8 cellular contexts compared by ENCODE assay signal in the genomic region with DNA sequence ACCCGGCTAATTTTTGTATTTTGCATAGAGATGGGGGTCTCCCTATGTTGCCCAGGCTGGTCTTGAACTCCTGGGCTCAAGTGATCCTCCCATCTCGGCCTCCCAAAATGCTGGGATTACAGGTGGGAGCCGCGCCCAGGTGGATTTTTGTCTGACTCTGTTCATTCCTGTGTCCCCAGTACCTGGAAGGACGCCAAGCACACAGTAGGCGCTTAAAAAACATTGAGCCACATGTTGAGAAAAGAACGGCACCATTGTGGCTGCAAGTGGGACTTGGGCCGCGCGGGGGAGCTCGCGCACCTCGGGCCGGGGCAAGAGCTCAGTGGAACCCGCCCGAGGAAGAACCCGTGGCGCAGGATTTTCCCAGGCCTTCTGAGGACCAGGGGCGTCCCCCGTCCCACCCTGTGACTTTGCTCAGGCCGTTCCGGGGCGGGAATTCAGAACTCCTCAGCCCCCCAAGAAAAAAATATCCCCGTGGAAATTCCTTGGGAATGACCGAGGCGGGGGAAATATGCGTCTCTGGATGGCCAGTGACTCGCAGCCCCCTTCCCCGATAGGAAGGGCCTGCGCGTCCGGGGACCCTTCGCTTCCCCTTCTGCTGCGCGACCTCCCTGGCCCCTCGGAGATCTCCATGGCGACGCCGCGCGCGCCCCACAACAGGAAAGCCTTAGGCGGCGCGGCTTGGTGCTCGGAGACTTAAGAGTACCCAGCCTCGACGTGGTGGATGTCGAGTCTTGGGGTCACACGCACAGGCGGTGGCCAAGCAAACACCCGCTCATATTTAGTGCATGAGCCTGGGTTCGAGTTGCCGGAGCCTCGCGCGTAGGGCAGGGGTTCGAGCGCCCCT. TPM values are rescaled to one million over a fixed set of nuclear protein-coding genes. Genes with fewer than 3 reads are reported as not detected.
DNase-seq lines count a peak whose midpoint lies in the region; ATAC-seq and TF ChIP-seq lines count a peak whose summit lies in the region.

No MANE protein-coding gene starts in this region.

- ATAC-seq in right lobe of liver = peak; percentile 66 to 78 (median 74)
- ATAC-seq in HG03442 (IDR thresholded peaks at IDR 0.05; ENCODE audit: unreplicated experiment) = no peak

- TF ChIP-seq POLR2A in right lobe of liver (IDR thresholded peaks at IDR 0.05) = no peak

- peak; percentile 87 for TF ChIP-seq CTCF in HFF-Myc (IDR thresholded peaks at IDR 0.05; ENCODE audit: low read depth, low read length, missing control alignments)
- TF ChIP-seq CTCF in right lobe of liver (IDR thresholded peaks at IDR 0.05) = peak; percentile 91 to 94 (median 94)

- DNase-seq in D341Med (ENCODE audit: low spot score) (peak; percentile 93), HFF-Myc (ENCODE audit: extremely low read depth, low read depth) (no peak), NCI-H526 treated with DMSO at 0.1 percent for 48 hours (lab: John Stamatoyannopoulos, UW) (peak; percentile 2), dermis blood vessel endothelial cell (peak; percentile 95), right lobe of liver (peak; percentile 88 to 91 (median 90))
- peak; percentile 83 to 88 for DNase-seq in activated CD4-positive, alpha-beta T cell treated with anti-CD3 and anti-CD28 coated beads, Interleukin-2, amount 50 U/mL, for 4 hours
- DNase-seq in stimulated activated CD4-positive, alpha-beta T cell treated with anti-CD3 and anti-CD28 coated beads, Interleukin-2, amount 100 ng/mL, for 4 hours (ENCODE audit: low read depth) = peak; percentile 78

- H3K27ac ChIP-seq in right lobe of liver = peak overlapping the region; percentile 87 to 90 (median 89)

- H3K36me3 ChIP-seq in right lobe of liver = peaks cover 0 to 5% (median under 1%) of the 10 kb centered on the region in 4 donors

- intact Hi-C loops in right lobe of liver (cut with DNase I) = loop anchor here in 1 of 2 donors (5.0 kb wide), 1 partner anchor 123 kb away; no protein-coding TSS in a partner anchor

- peaks cover 0 to 14% (median 3%) of the 10 kb centered on the region in 4 donors for H3K4me1 ChIP-seq in right lobe of liver

- H3K4me3 ChIP-seq in HFF-Myc (replicated peaks; ENCODE audit: low read depth, low read length) = no peak overlapping the region
- peak overlapping the region; percentile 69 to 74 (median 71) for H3K4me3 ChIP-seq in right lobe of liver

- H3K9me3 ChIP-seq in right lobe of liver = no peaks in the 10 kb centered on the region

- H3K27me3 ChIP-seq in right lobe of liver = no peaks in the 10 kb centered on the region

- 0% methylated on average over 4 of the region's 59 CpGs for WGBS in right lobe of liver (ENCODE audit: insufficient coverage, low coverage, low lambda C conversion rate, missing lambda C conversion rate)

RNA-seq across cellular contexts. Expression of a gene that starts 1.4 kb away (rescaled TPM):
- 21.3 and 59.7 TPM in 2 replicates for total RNA-seq in dermis blood vessel endothelial cell
- 100 to 1,000 TPM in 1 of 6 experiments, 10 to 100 TPM in 4, 1 to 10 TPM in 1; 4.6 to 186 (median 38.5) TPM for total RNA-seq in right lobe of liver

RNA-seq across cellular contexts. Expression of a gene that starts 17.2 kb away (rescaled TPM):
- total RNA-seq in dermis blood vessel endothelial cell (0.79 and 0.85 TPM in 2 replicates), right lobe of liver (1 to 10 TPM in 1 of 6 experiments, under 1 TPM in 2, not detected in 3; 0.62 to 1.6 (median 0.80) TPM)

RNA-seq across cellular contexts. Expression of a gene that starts 17.5 kb away (rescaled TPM):
- total RNA-seq in dermis blood vessel endothelial cell (19.9 and 44.6 TPM in 2 replicates), right lobe of liver (100 to 1,000 TPM in 1 of 6 experiments, 10 to 100 TPM in 5; 33.7 to 109 (median 38.2) TPM)

RNA-seq across cellular contexts. Expression of a gene that starts 20.2 kb away (rescaled TPM):
- total RNA-seq in dermis blood vessel endothelial cell = 0.09 and 0.17 TPM in 2 replicates
- total RNA-seq in right lobe of liver = under 1 TPM in 3 of 6 experiments, not detected in 3; 0.06 to 0.27 (median 0.24) TPM

RNA-seq across cellular contexts. Expression of a gene that starts 38.4 kb away (rescaled TPM):
- total RNA-seq in dermis blood vessel endothelial cell (0.70 and 0.85 TPM in 2 replicates), right lobe of liver (1 to 10 TPM; 1.7 to 6.6 (median 4.1) TPM)
